23 cellular contexts compared by ENCODE assay signal in the genomic region with DNA sequence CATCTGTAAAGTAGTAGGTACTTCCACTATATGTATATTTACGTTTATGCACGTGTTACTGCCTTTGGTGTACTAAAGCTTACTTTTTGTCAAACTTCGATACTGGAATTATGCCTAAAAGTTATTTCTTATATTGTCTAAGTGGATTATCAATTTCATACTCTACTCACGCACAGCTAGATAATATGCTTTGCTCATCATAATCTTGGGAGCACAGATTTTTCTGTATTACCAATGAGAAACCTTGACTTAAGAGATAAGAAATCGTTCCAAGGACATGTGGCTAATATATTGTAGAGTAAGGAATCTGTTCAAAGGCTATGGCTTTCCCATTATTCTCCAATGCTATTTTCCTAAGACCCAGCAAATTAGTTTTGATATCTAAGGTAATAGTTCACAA.
"Had no signal": no experiment of that assay in that cellular context is flagged by ENCODE, and none has a peak within 500 bp of the region (broad histone marks: within the 10 kb centered on the region; RNA-seq: fewer than 3 reads in every experiment).

No MANE protein-coding gene starts in this region.

- ATAC-seq: left colon; left lung; lower lobe of right lung; naive thymus-derived CD8-positive, alpha-beta T cell; pancreas; right cardiac atrium; stimulated activated effector memory CD8-positive, alpha-beta T cell treated with anti-CD3 and anti-CD28 coated beads, Interleukin-12 subunit alpha, Interleukin-12 subunit beta, amount 100 ng/mL, for 72 hours had no signal

- H3K4me3 ChIP-seq: left lung, lower lobe of right lung, pancreas, prostate gland, sigmoid colon, spleen, tibial nerve, uterus had no signal

- H3K9me3 ChIP-seq: left lung, lower lobe of right lung, pancreas, prostate gland, sigmoid colon, spleen, tibial nerve, uterus had no signal

- H3K36me3 ChIP-seq: prostate gland, uterus had no signal

- H3K27me3 ChIP-seq: left lung, pancreas, sigmoid colon, spleen, tibial nerve, uterus had no signal

- H3K27ac ChIP-seq: left lung, lower lobe of right lung, pancreas, prostate gland, sigmoid colon, tibial nerve, uterus had no signal

- H3K4me1 ChIP-seq: prostate gland had no signal

- DNase-seq: hypothalamus; immature natural killer cell; kidney; left colon; left lung; lower lobe of right lung; mammary epithelial cell; mesenchymal stem cell; naive thymus-derived CD8-positive, alpha-beta T cell; nucleus accumbens; pancreas; retina; right cardiac atrium; sigmoid colon; small intestine; spleen; stimulated activated CD4-positive, alpha-beta T cell treated with anti-CD3 and anti-CD28 coated beads, Interleukin-4, amount 100 ng/mL, for 24 hours; stimulated activated naive CD4-positive, alpha-beta T cell; uterus had no signal

- FAIRE-seq: islet of Langerhans, kidney, pancreas, small intestine had no signal
